Comparison of ENCODE assay signal across 22 cellular contexts in the genomic region with DNA sequence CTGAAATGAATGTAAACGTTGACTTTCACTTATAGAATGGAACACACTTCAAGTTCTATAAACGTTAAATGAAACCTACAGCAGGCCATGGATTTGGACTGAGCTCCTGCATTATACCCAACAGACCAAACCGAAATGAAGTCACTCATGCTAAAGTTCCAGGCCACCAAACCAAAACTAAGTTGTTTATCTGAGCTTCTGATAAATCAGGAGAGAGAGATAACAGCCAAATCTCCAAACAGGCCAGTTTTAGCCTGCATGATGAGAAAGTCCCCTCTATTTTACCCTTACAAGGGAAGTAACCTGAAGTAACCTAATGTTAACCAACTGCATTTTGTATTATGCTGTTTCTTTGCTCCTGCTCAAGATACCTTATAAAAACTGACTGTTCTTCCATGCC. TPM values are rescaled to one million over a fixed set of nuclear protein-coding genes. Genes with fewer than 3 reads are reported as not detected.
DNase-seq lines count a peak whose midpoint lies in the region; ATAC-seq and TF ChIP-seq lines count a peak whose summit lies in the region.
"Had no signal": no experiment of that assay in that cellular context is flagged by ENCODE, and none has a peak within 500 bp of the region (broad histone marks: within the 10 kb centered on the region; RNA-seq: fewer than 3 reads in every experiment).

No MANE protein-coding gene starts in this region.

- TF ChIP-seq CTCF in stomach (IDR thresholded peaks at IDR 0.05), result no peak

- no peak for TF ChIP-seq POLR2A in stomach (IDR thresholded peaks at IDR 0.05)

- WGBS in stomach, 5 donors, result 36 to 56% (median 46%) methylated on average over 3 of the region's 3 CpGs

- peaks cover 0 to 9% (median 0%) of the 10 kb centered on the region in 4 donors for H3K36me3 ChIP-seq in stomach

- H3K4me1 Mint-ChIP-seq in activated T-cell treated with anti-CD3 and anti-CD28 coated beads, Interleukin-2, amount 50 U/mL, for 72 hours (ENCODE audit: low read depth), result peaks cover 20% of the 10 kb centered on the region
- H3K4me1 Mint-ChIP-seq in T-helper 17 cell (peaks cover 19% of the 10 kb centered on the region), memory B cell (peaks cover 6% of the 10 kb centered on the region)
- H3K4me1 Mint-ChIP-seq in natural killer cell treated with Interleukin-12 subunit alpha and Interleukin-12 subunit beta and Interleukin-15 and Interleukin-18, amount 100 ng/mL, for 72 hours (ENCODE audit: low read depth in 2 of 2), result peaks cover 11 to 14% of the 10 kb centered on the region in 2 donors

- TF ChIP-seq EP300 in stomach (IDR thresholded peaks at IDR 0.05), result no peak

- H3K27me3 Mint-ChIP-seq in activated T-cell treated with anti-CD3 and anti-CD28 coated beads, Interleukin-2, amount 50 U/mL, for 72 hours (ENCODE audit: low read depth), result no peaks in the 10 kb centered on the region
- H3K27me3 Mint-ChIP-seq in T-helper 17 cell (no peaks in the 10 kb centered on the region), memory B cell (no peaks in the 10 kb centered on the region)
- H3K27me3 Mint-ChIP-seq in natural killer cell treated with Interleukin-12 subunit alpha and Interleukin-12 subunit beta and Interleukin-15 and Interleukin-18, amount 100 ng/mL, for 72 hours, result no peaks in the 10 kb centered on the region

- H3K27ac Mint-ChIP-seq in activated T-cell treated with anti-CD3 and anti-CD28 coated beads, Interleukin-2, amount 50 U/mL, for 72 hours, result peak overlapping the region; percentile 49
- H3K27ac Mint-ChIP-seq in T-helper 17 cell, result peak overlapping the region; percentile 60
- peak overlapping the region; percentile 35 for H3K27ac Mint-ChIP-seq in memory B cell
- peak overlapping the region in 1 of 2 donors; percentile 56 for H3K27ac Mint-ChIP-seq in natural killer cell treated with Interleukin-12 subunit alpha and Interleukin-12 subunit beta and Interleukin-15 and Interleukin-18, amount 100 ng/mL, for 72 hours

- peak in 1 of 2 donors; percentile 30 for ATAC-seq in activated T-cell treated with anti-CD3 and anti-CD28 coated beads, Interleukin-2, amount 50 U/mL, for 72 hours (replicated peaks in 1 of 2)
- ATAC-seq in T-helper 17 cell, result no peak
- no peak for ATAC-seq in memory B cell (ENCODE audit: low read depth)
- ATAC-seq in HG03469 (IDR thresholded peaks at IDR 0.05; ENCODE audit: unreplicated experiment), result no peak
- ATAC-seq in natural killer cell treated with Interleukin-12 subunit alpha and Interleukin-12 subunit beta and Interleukin-15 and Interleukin-18, amount 100 ng/mL, for 72 hours, result no peak

- intact Hi-C loops in stomach (cut with DNase I; ENCODE audit: low total_unique reads), result no loop called here

- peaks cover 0 to 2% of the 10 kb centered on the region in 2 donors for H3K9me3 Mint-ChIP-seq in activated T-cell treated with anti-CD3 and anti-CD28 coated beads, Interleukin-2, amount 50 U/mL, for 72 hours
- peaks cover 3% of the 10 kb centered on the region for H3K9me3 Mint-ChIP-seq in memory B cell
- H3K9me3 Mint-ChIP-seq in natural killer cell treated with Interleukin-12 subunit alpha and Interleukin-12 subunit beta and Interleukin-15 and Interleukin-18, amount 100 ng/mL, for 72 hours, result peaks cover 3% of the 10 kb centered on the region

- DNase-seq in activated T-cell treated with anti-CD3 and anti-CD28 coated beads, Interleukin-2, amount 50 U/mL, for 72 hours, result no peak
- DNase-seq in activated T-cell treated with anti-CD3 and anti-CD28 coated beads, Interleukin-2, amount 50 U/mL, for 48 hours, result no peak
- no peak for DNase-seq in T-helper 17 cell
- DNase-seq in memory B cell (ENCODE audit: low spot score in 2 of 2), result no peak
- no peak for DNase-seq in stomach
- no peak for DNase-seq in hepatic stellate cell (ENCODE audit: low spot score)
- no peak for DNase-seq in natural killer cell treated with Interleukin-12 subunit alpha and Interleukin-12 subunit beta and Interleukin-15 and Interleukin-18, amount 100 ng/mL, for 72 hours (ENCODE audit: low spot score)
- DNase-seq: GDM1; MV-4-11; NCI-H1105 treated with DMSO at 0.1 percent for 48 hours; NCI-H1694; NCI-H2081; NCI-H2171; NCI-H345; NCI-H524; NCI-H774; NK-92 treated with Interleukin-12 subunit alpha and Interleukin-12 subunit beta, amount 100 ng/mL, for 24 hours; Right ventricle myocardium superior had no signal

- no peaks in the 10 kb centered on the region for H3K27me3 ChIP-seq in stomach

- peaks cover 0 to 5% (median 2%) of the 10 kb centered on the region in 4 donors for H3K4me1 ChIP-seq in stomach

- no peak overlapping the region for H3K27ac ChIP-seq in stomach
- H3K27ac ChIP-seq: C4-2B, HL-60, KMS-11 had no signal

- no peak overlapping the region for H3K4me3 Mint-ChIP-seq in activated T-cell treated with anti-CD3 and anti-CD28 coated beads, Interleukin-2, amount 50 U/mL, for 72 hours
- no peak overlapping the region for H3K4me3 Mint-ChIP-seq in T-helper 17 cell
- no peak overlapping the region for H3K4me3 Mint-ChIP-seq in memory B cell
- no peak overlapping the region for H3K4me3 Mint-ChIP-seq in natural killer cell treated with Interleukin-12 subunit alpha and Interleukin-12 subunit beta and Interleukin-15 and Interleukin-18, amount 100 ng/mL, for 72 hours

- peaks cover 6 to 9% of the 10 kb centered on the region in 2 donors for H3K36me3 Mint-ChIP-seq in activated T-cell treated with anti-CD3 and anti-CD28 coated beads, Interleukin-2, amount 50 U/mL, for 72 hours (ENCODE audit: insufficient read depth in 2 of 2)
- H3K36me3 Mint-ChIP-seq in T-helper 17 cell (ENCODE audit: low read depth) (no peaks in the 10 kb centered on the region), memory B cell (peaks cover 8% of the 10 kb centered on the region)
- peaks cover 16% of the 10 kb centered on the region for H3K36me3 Mint-ChIP-seq in natural killer cell treated with Interleukin-12 subunit alpha and Interleukin-12 subunit beta and Interleukin-15 and Interleukin-18, amount 100 ng/mL, for 72 hours

- H3K4me3 ChIP-seq in stomach, result no peak overlapping the region

- H3K9me3 ChIP-seq in T-helper 17 cell (ENCODE audit: control insufficient read depth, low read length, poor library complexity, severe bottlenecking) (peaks cover 3% of the 10 kb centered on the region), stomach (peaks cover 0 to 17% (median 11%) of the 10 kb centered on the region in 4 donors)

RNA-seq across cellular contexts. Expression of a gene that starts 44.5 kb away (rescaled TPM):
- total RNA-seq in activated T-cell treated with anti-CD3 and anti-CD28 coated beads, Interleukin-2, amount 50 U/mL, for 72 hours, result 10 to 100 TPM; 43.6 to 44.6 TPM
- total RNA-seq in T-helper 17 cell (10 to 100 TPM; 32.7 to 51.5 TPM), stomach (10 to 100 TPM; 10.4 to 56.4 (median 21.3) TPM)
- polyA plus RNA-seq in stomach, result 10 to 100 TPM in 2 of 3 donors, 1 to 10 TPM in 1; 7.0 to 12.8 (median 10.6) TPM
- total RNA-seq in natural killer cell treated with Interleukin-12 subunit alpha and Interleukin-12 subunit beta and Interleukin-15 and Interleukin-18, amount 100 ng/mL, for 72 hours, result 10 to 100 TPM; 49.6 to 55.9 TPM
